Comparison of ENCODE assay signal across 20 cellular contexts in genomic region chr1:200435200-200435780, GRCh38. TPM values are rescaled to one million over a fixed set of nuclear protein-coding genes. Genes with fewer than 3 reads are reported as not detected.
DNase-seq lines count a peak whose midpoint lies in the region; ATAC-seq, FAIRE-seq and TF ChIP-seq lines count a peak whose summit lies in the region.
"Had no signal": no experiment of that assay in that cellular context is flagged by ENCODE, and none has a peak within 500 bp of the region (broad histone marks: within the 10 kb centered on the region; RNA-seq: fewer than 3 reads in every experiment).

No MANE protein-coding gene starts in this region.

- H3K27me3 ChIP-seq in SK-N-SH (ENCODE audit: insufficient read depth): no peaks in the 10 kb centered on the region
- H3K27me3 ChIP-seq in astrocyte (ENCODE audit: insufficient read depth, low read length): no peaks in the 10 kb centered on the region
- H3K27me3 ChIP-seq in mesenchymal stem cell (ENCODE audit: control insufficient read depth in 1 of 2, insufficient read depth in 1 of 2, low read length in 2 of 2): no peaks in the 10 kb centered on the region

- H3K18ac ChIP-seq in mesenchymal stem cell (ENCODE audit: low read depth in 1 of 2, low read length in 2 of 2): peak overlapping the region in 1 of 2 experiments; percentile 8

- CTCF ChIA-PET in SK-N-SH (lab: Yijun Ruan, JAX): interaction anchor here (0.7 kb wide), 1 partner anchor 300 kb away, joined by 3 read pairs; no protein-coding TSS in a partner anchor

- peak; percentile 67 for ATAC-seq in SK-N-SH treated with all-trans-retinoic acid at 6 μM for 48 hours
- no peak for ATAC-seq in HG03432 (IDR thresholded peaks at IDR 0.05; ENCODE audit: unreplicated experiment)
- ATAC-seq: A549 had no signal

- H4K91ac ChIP-seq in mesenchymal stem cell (ENCODE audit: low read length): no peak overlapping the region

- 74% methylated on average over 8 of the region's 8 CpGs for WGBS in SK-N-SH (ENCODE audit: low lambda C conversion rate)
- WGBS in mesenchymal stem cell: 98% methylated on average over 8 of the region's 8 CpGs

- no peak overlapping the region for H3K27ac Mint-ChIP-seq in astrocyte (ENCODE audit: unreplicated experiment)
- H3K27ac Mint-ChIP-seq: CD14-positive monocyte had no signal

- H3K4me3 Mint-ChIP-seq in astrocyte (ENCODE audit: unreplicated experiment): no peak overlapping the region
- H3K4me3 Mint-ChIP-seq: CD14-positive monocyte had no signal

- H3K9me3 ChIP-seq in SK-N-SH: no peaks in the 10 kb centered on the region
- no peaks in the 10 kb centered on the region for H3K9me3 ChIP-seq in astrocyte (ENCODE audit: insufficient read depth, low read depth, low read length)
- no peaks in the 10 kb centered on the region for H3K9me3 ChIP-seq in mesenchymal stem cell (ENCODE audit: control insufficient read depth, low read length)
- H3K9me3 ChIP-seq: A549, Caco-2 had no signal

- H2BK120ac ChIP-seq in mesenchymal stem cell (ENCODE audit: low read depth, low read length): no peak overlapping the region

- H3K4me3 ChIP-seq in SK-N-SH (ENCODE audit: low read depth in 2 of 2, low read length in 1 of 2) (no peak overlapping the region), astrocyte (ENCODE audit: insufficient read depth, low read depth, low read length) (no peak overlapping the region), mesenchymal stem cell (ENCODE audit: insufficient read depth in 1 of 2, low read depth in 1 of 2, low read length in 2 of 2) (no peak overlapping the region)
- H3K4me3 ChIP-seq: A549, PC-9 had no signal

- no peak for TF ChIP-seq CTCF in SK-N-SH (IDR thresholded peaks at IDR 0.05)
- TF ChIP-seq CTCF in astrocyte (IDR thresholded peaks at IDR 0.05; ENCODE audit: insufficient read depth, low read depth, low read length): no peak

- H3K27ac ChIP-seq in SK-N-SH (ENCODE audit: low read depth in 2 of 2, low read length in 1 of 2) (no peak overlapping the region), astrocyte (ENCODE audit: low read depth, low read length) (no peak overlapping the region), mesenchymal stem cell (ENCODE audit: low read length, poor library complexity, severe bottlenecking) (no peak overlapping the region)
- H3K27ac ChIP-seq: PC-9 had no signal

- H2AFZ ChIP-seq in SK-N-SH (ENCODE audit: low read depth) (no peak overlapping the region), astrocyte (ENCODE audit: low read depth, low read length) (no peak overlapping the region), mesenchymal stem cell (ENCODE audit: low read depth, low read length) (no peak overlapping the region)
- H2AFZ ChIP-seq: PC-9 had no signal

- H2AK5ac ChIP-seq in mesenchymal stem cell (ENCODE audit: low read length, severe bottlenecking): no peak overlapping the region

- no peak overlapping the region for H2BK5ac ChIP-seq in mesenchymal stem cell (ENCODE audit: low read depth, low read length, poor library complexity, severe bottlenecking)

- H3F3A ChIP-seq in SK-N-SH (replicated peaks; ENCODE audit: insufficient read depth): no peaks in the 10 kb centered on the region

- peaks cover 27% of the 10 kb centered on the region for H3K4me1 Mint-ChIP-seq in astrocyte (ENCODE audit: low read depth, unreplicated experiment)

- no peak for TF ChIP-seq EP300 in SK-N-SH (IDR thresholded peaks at IDR 0.05; ENCODE audit: borderline replicate concordance in 1 of 2, low read depth in 1 of 2, low read length in 1 of 2)

- FAIRE-seq in astrocyte (lab: Jason Lieb, UNC): no peak
- FAIRE-seq: A549, GM12891, H54 had no signal

- no peak overlapping the region for H2BK12ac ChIP-seq in mesenchymal stem cell (ENCODE audit: low read length in 2 of 2)

- no peaks in the 10 kb centered on the region for H3K36me3 Mint-ChIP-seq in astrocyte (ENCODE audit: low read depth, unreplicated experiment)
- H3K36me3 Mint-ChIP-seq: CD14-positive monocyte had no signal

- H4K20me1 ChIP-seq in SK-N-SH (ENCODE audit: insufficient read depth): no peaks in the 10 kb centered on the region
- no peaks in the 10 kb centered on the region for H4K20me1 ChIP-seq in astrocyte (ENCODE audit: insufficient read depth, low read length)

- H2BK15ac ChIP-seq in mesenchymal stem cell (ENCODE audit: low read depth, poor library complexity, severe bottlenecking): no peak overlapping the region

- H3K9ac ChIP-seq in SK-N-SH: no peak overlapping the region
- no peak overlapping the region for H3K9ac ChIP-seq in astrocyte (ENCODE audit: low read length)
- peak overlapping the region; percentile 56 for H3K9ac ChIP-seq in mesenchymal stem cell (ENCODE audit: low read length)

- H3K4me1 ChIP-seq in SK-N-SH (ENCODE audit: control insufficient read depth in 1 of 2, insufficient read depth in 2 of 2, low read depth in 1 of 2, low read length in 1 of 2) (peaks cover 4 to 5% of the 10 kb centered on the region in 2 experiments; a peak in 1 of 4 replicates), astrocyte (ENCODE audit: insufficient read depth, low read length) (peaks cover 4% of the 10 kb centered on the region), mesenchymal stem cell (ENCODE audit: control insufficient read depth, insufficient read depth, low read depth, low read length) (no peaks in the 10 kb centered on the region)

- H3K14ac ChIP-seq in mesenchymal stem cell (ENCODE audit: low read length in 2 of 2): no peak overlapping the region

- H3K4ac ChIP-seq in mesenchymal stem cell (ENCODE audit: low read depth in 1 of 2, low read length in 2 of 2): no peak overlapping the region

- peaks cover 1% of the 10 kb centered on the region for H3K9me3 Mint-ChIP-seq in astrocyte (ENCODE audit: unreplicated experiment)

- no peak overlapping the region for H3K23ac ChIP-seq in mesenchymal stem cell (ENCODE audit: low read length in 2 of 2)

- no peak overlapping the region for H4K8ac ChIP-seq in mesenchymal stem cell (ENCODE audit: low read length)

- no peaks in the 10 kb centered on the region for H3K27me3 Mint-ChIP-seq in astrocyte (ENCODE audit: low read depth, unreplicated experiment)

- no peak for TF ChIP-seq RAD21 in SK-N-SH (IDR thresholded peaks at IDR 0.05; ENCODE audit: low read length)

- DNase-seq in SK-N-SH (no peak), astrocyte (ENCODE audit: low read depth) (peak; percentile 22), mesenchymal stem cell (no peak), OCI-M1 (lab: John Stamatoyannopoulos, UW) (no peak), 8988T (no peak)
- DNase-seq in stimulated activated naive CD4-positive, alpha-beta T cell treated with Interleukin-2 at 50 U/mL for 16 hours (lab: John Stamatoyannopoulos, UW): no peak
- DNase-seq: Caco-2; Kasumi-1; MV-4-11; NCI-H146; NCI-H2081 treated with DMSO at 0.1 percent for 48 hours; NCI-H526; NK-92 treated with Interleukin-12 subunit alpha and Interleukin-12 subunit beta, amount 100 ng/mL, for 24 hours; PC-9 had no signal

- H3K79me2 ChIP-seq in SK-N-SH (ENCODE audit: insufficient read depth) (no peaks in the 10 kb centered on the region), astrocyte (ENCODE audit: insufficient read depth, low read length) (no peaks in the 10 kb centered on the region)

- no peaks in the 10 kb centered on the region for H3K36me3 ChIP-seq in SK-N-SH (replicated peaks in 1 of 2; ENCODE audit: control insufficient read depth in 1 of 2, insufficient read depth in 2 of 2, low read length in 1 of 2)
- H3K36me3 ChIP-seq in astrocyte (ENCODE audit: insufficient read depth, low read length): no peaks in the 10 kb centered on the region
- no peaks in the 10 kb centered on the region for H3K36me3 ChIP-seq in mesenchymal stem cell (ENCODE audit: control insufficient read depth in 1 of 2, insufficient read depth in 2 of 2, low read depth in 1 of 2, low read length in 2 of 2)

- H3K79me1 ChIP-seq in mesenchymal stem cell (replicated peaks; ENCODE audit: low read length, poor library complexity, severe bottlenecking): no peaks in the 10 kb centered on the region

- no peaks in the 10 kb centered on the region for H3K9me2 ChIP-seq in SK-N-SH

- POLR2A ChIA-PET in SK-N-SH (lab: Yijun Ruan, JAX): no interaction called here

- H3K4me2 ChIP-seq in SK-N-SH (no peak overlapping the region), astrocyte (ENCODE audit: low read length) (no peak overlapping the region), mesenchymal stem cell (ENCODE audit: low read length, poor library complexity, severe bottlenecking) (no peak overlapping the region)
- H3K4me2 ChIP-seq: A549, PC-9 had no signal

TF ChIP-seq in SK-N-SH treated with all-trans-retinoic acid at 6 μM for 48 hours, 23 proteins besides CTCF, POLR2A, EP300 and RAD21 (continues in another document):
- TF ChIP-seq GLIS3 (CRISPR knock-in tag; IDR thresholded peaks at IDR 0.05) (no peak), BACH2 (CRISPR knock-in tag; IDR thresholded peaks at IDR 0.05; ENCODE audit: borderline replicate concordance) (no peak), ESRRG (CRISPR knock-in tag; IDR thresholded peaks at IDR 0.05) (no peak), SNAI2 (CRISPR knock-in tag; IDR thresholded peaks at IDR 0.05) (no peak), TOX (CRISPR knock-in tag; IDR thresholded peaks at IDR 0.05; ENCODE audit: borderline replicate concordance) (0 out of 2 replicates have a peak, but pooled peaks have one; percentile 23), ZFP30 (CRISPR knock-in tag; IDR thresholded peaks at IDR 0.05) (no peak), PPARA (CRISPR knock-in tag; IDR thresholded peaks at IDR 0.05; ENCODE audit: borderline replicate concordance) (no peak), ZNF8 (CRISPR knock-in tag; IDR thresholded peaks at IDR 0.05) (no peak)

TF ChIP-seq in SK-N-SH, 30 proteins besides CTCF, POLR2A, EP300 and RAD21 (continues in another document):
- TF ChIP-seq FOSL2 (IDR thresholded peaks at IDR 0.05; ENCODE audit: borderline replicate concordance, low read depth): no peak

RNA-seq across cellular contexts. Expression of gene ZNF281, which starts 25.5 kb away (rescaled TPM):
- 3.0 and 3.8 TPM in 2 replicates for polyA plus RNA-seq in SK-N-SH (2012; rRNA removed)
- polyA plus RNA-seq in SK-N-SH (2012; cell fraction: cytosol; rRNA removed): 3.8 and 4.3 TPM in 2 replicates
- 2.4 and 5.1 TPM in 2 replicates for polyA plus RNA-seq in SK-N-SH (2012; cell fraction: nucleus; rRNA removed)
- 36.2 and 39.3 TPM in 2 replicates for total RNA-seq in astrocyte
- polyA plus RNA-seq in mesenchymal stem cell (2013, experiment 1 of 2): 28.4 TPM
- 27.8 TPM for polyA plus RNA-seq in mesenchymal stem cell (2013, experiment 2 of 2)
